Comparison of ENCODE assay signal across 8 cellular contexts in the genomic region with DNA sequence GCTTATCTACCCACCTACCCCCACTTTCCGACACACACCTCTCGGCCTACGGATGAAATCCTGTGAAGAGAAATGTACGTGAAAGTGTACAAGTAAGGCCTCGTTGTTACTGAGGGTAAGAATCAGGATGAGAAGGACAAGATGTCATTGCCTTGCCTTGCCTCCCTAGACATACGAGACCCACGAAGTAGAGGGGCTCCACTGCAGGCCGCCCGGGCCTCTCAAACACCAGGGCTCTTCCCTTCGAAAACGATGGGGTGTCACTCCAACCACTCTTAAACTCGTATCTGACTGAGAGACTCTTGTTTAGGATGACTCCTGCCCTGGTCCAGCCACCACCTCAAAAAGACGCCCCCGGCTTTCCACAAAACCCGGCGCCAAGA. TPM values are rescaled to one million over a fixed set of nuclear protein-coding genes. Genes with fewer than 3 reads are reported as not detected.
DNase-seq lines count a peak whose midpoint lies in the region; ATAC-seq, FAIRE-seq and TF ChIP-seq lines count a peak whose summit lies in the region.

No MANE protein-coding gene starts in this region.

- no peaks in the 10 kb centered on the region for H3K9me2 ChIP-seq in GM23338 (ENCODE audit: insufficient read depth)

- no peak overlapping the region for H4K5ac ChIP-seq in H1 (ENCODE audit: insufficient read length, low read depth, low read length)

- H3K79me2 ChIP-seq in GM23338 (replicated peaks; ENCODE audit: insufficient read depth): peaks cover 50% of the 10 kb centered on the region
- H3K79me2 ChIP-seq in H1 (ENCODE audit: control insufficient read depth in 1 of 2, insufficient read depth in 2 of 2, low read length in 2 of 2): peaks cover 0 to 48% of the 10 kb centered on the region in 2 experiments; a peak in 3 of 4 replicates

- TF ChIP-seq EP300 in H1 (IDR thresholded peaks at IDR 0.05; ENCODE audit: borderline replicate concordance in 1 of 2, low read depth in 2 of 2, low read length in 2 of 2): no peak

- peaks cover 2% of the 10 kb centered on the region; the same call in 1 of the 2 replicates for H3K79me1 ChIP-seq in H1 (ENCODE audit: low read depth, low read length)

- H4K20me1 ChIP-seq in GM23338 (replicated peaks; ENCODE audit: insufficient read depth): peaks cover 6% of the 10 kb centered on the region; the same call in 1 of the 2 replicates
- H4K20me1 ChIP-seq in H1 (replicated peaks in 1 of 2; ENCODE audit: control insufficient read depth in 1 of 2, insufficient read depth in 2 of 2, low read length in 2 of 2): peaks cover 0 to 1% of the 10 kb centered on the region in 2 experiments

- peak overlapping the region; percentile 92 for H3K4me2 ChIP-seq in GM23338
- peak overlapping the region; percentile 88 to 89 for H3K4me2 ChIP-seq in H1 (ENCODE audit: insufficient read depth in 1 of 2, low read depth in 2 of 2, low read length in 2 of 2)

- no peaks in the 10 kb centered on the region for H3K9me3 Mint-ChIP-seq in GM23338
- H3K9me3 Mint-ChIP-seq in neural crest cell: peaks cover 2% of the 10 kb centered on the region

- no peak overlapping the region for H3K56ac ChIP-seq in H1 (replicated peaks; ENCODE audit: insufficient read length, low read depth, low read length)

- H3K4me3 Mint-ChIP-seq in GM23338 (peak overlapping the region; percentile 97), neural crest cell (peak overlapping the region; percentile 97)

- H3K36me3 Mint-ChIP-seq in GM23338 (ENCODE audit: low read depth) (no peaks in the 10 kb centered on the region; the same call in 2 of the 3 replicates), neural crest cell (ENCODE audit: low read depth) (peaks cover 2% of the 10 kb centered on the region)

- POLR2A ChIA-PET in H1 (lab: Charles Lee; ENCODE audit: partially characterized antibody): interaction anchor here (0.7 to 1.4 kb wide), 5 partner anchors 25 to 283 kb away, joined by 3 to 4 read pairs (median 3); a partner anchor contains a TSS

- no peak overlapping the region for H2BK15ac ChIP-seq in H1 (ENCODE audit: low read length)

- H3K4me3 ChIP-seq in GM23338 (peak overlapping the region; percentile 88), NT2/D1 (ENCODE audit: insufficient read length, low read depth) (peak overlapping the region; percentile 92), H1 (ENCODE audit: extremely low read depth in 1 of 4, insufficient read depth in 2 of 4, low read depth in 3 of 4, low read length in 4 of 4) (peak overlapping the region; percentile 81 to 86 (median 82))

- no peaks in the 10 kb centered on the region for H3K27me3 ChIP-seq in GM23338 (ENCODE audit: insufficient read depth)
- no peaks in the 10 kb centered on the region for H3K27me3 ChIP-seq in NT2/D1 (ENCODE audit: insufficient read depth, insufficient read length)
- no peaks in the 10 kb centered on the region for H3K27me3 ChIP-seq in H1 (replicated peaks in 1 of 4; ENCODE audit: control insufficient read depth in 3 of 4, extremely low read depth in 1 of 4, insufficient read depth in 3 of 4, low read length in 3 of 4)

- TF ChIP-seq RAD21 in H1 (IDR thresholded peaks at IDR 0.05 in 1 of 2, conservative IDR thresholded peaks at IDR 0.05 in 1 of 2; ENCODE audit: low read depth in 2 of 2, low read length in 2 of 2): no peak

- DNase-seq in DMS79 treated with DMSO at 0.1 percent for 48 hours (lab: John Stamatoyannopoulos, UW) (peak; percentile 56), GM23338 (ENCODE audit: low spot score) (peak; percentile 35), NT2/D1 (ENCODE audit: low read depth, low spot score) (no peak), H1 (ENCODE audit: low read depth in 1 of 2, low spot score in 2 of 2) (no peak), neural crest cell (ENCODE audit: low read depth, low spot score) (no peak), mesenteric fat pad (ENCODE audit: low spot score) (no peak)

- H3K4me1 ChIP-seq in GM23338 (ENCODE audit: insufficient read depth) (no peaks in the 10 kb centered on the region), NT2/D1 (ENCODE audit: insufficient read depth, insufficient read length) (no peaks in the 10 kb centered on the region), H1 (replicated peaks in 1 of 4; ENCODE audit: control insufficient read depth in 3 of 4, insufficient read depth in 4 of 4, low read length in 3 of 4) (no peaks in the 10 kb centered on the region)

- H4K91ac ChIP-seq in H1 (replicated peaks; ENCODE audit: insufficient read length, low read length): no peak overlapping the region

- TF ChIP-seq POLR2A in H1 (IDR thresholded peaks at IDR 0.05; ENCODE audit: control extremely low read depth in 1 of 2, low read depth in 2 of 2, low read length in 2 of 2): no peak

- H3K4ac ChIP-seq in H1 (replicated peaks; ENCODE audit: insufficient read length, low read depth, low read length): no peak overlapping the region

- no peak overlapping the region for H4K8ac ChIP-seq in H1 (ENCODE audit: extremely low read depth, insufficient read depth, low read length)

- ATAC-seq in GM23338 (peak; percentile 42), GM19463 (IDR thresholded peaks at IDR 0.05; ENCODE audit: unreplicated experiment) (no peak), HG02981 (IDR thresholded peaks at IDR 0.05; ENCODE audit: unreplicated experiment) (no peak)

- no peak overlapping the region for H3K14ac ChIP-seq in H1 (ENCODE audit: insufficient read length)

- H3K23me2 ChIP-seq in H1 (ENCODE audit: low read depth, low read length): no peaks in the 10 kb centered on the region; the same call in none of the 2 replicates

- no peak overlapping the region for H2BK120ac ChIP-seq in H1 (replicated peaks; ENCODE audit: low read depth, low read length)

- H3K9me3 ChIP-seq in NT2/D1 (ENCODE audit: insufficient read depth, low read length) (no peaks in the 10 kb centered on the region), H1 (ENCODE audit: insufficient read depth in 2 of 2, low read depth in 1 of 2, low read length in 1 of 2) (no peaks in the 10 kb centered on the region)

- TF ChIP-seq CTCF in GM23338 (conservative IDR thresholded peaks at IDR 0.05; ENCODE audit: low read depth in 2 of 2) (no peak), H1 (IDR thresholded peaks at IDR 0.05; ENCODE audit: control extremely low read depth in 1 of 3, insufficient read depth in 1 of 3, low read depth in 1 of 3, low read length in 3 of 3) (no peak), neural crest cell (conservative IDR thresholded peaks at IDR 0.05) (no peak)

- H3K27me3 Mint-ChIP-seq in GM23338 (ENCODE audit: insufficient read depth, low read depth, poor library complexity) (peaks cover 9% of the 10 kb centered on the region), neural crest cell (ENCODE audit: low read depth) (no peaks in the 10 kb centered on the region)

- no peak overlapping the region for H2BK12ac ChIP-seq in H1 (ENCODE audit: low read depth, low read length)

- 0 out of 2 replicates have a peak overlapping the region, but pooled peaks have one; percentile 22 for H2BK5ac ChIP-seq in H1 (ENCODE audit: low read depth, low read length)

- no peak overlapping the region for H2BK20ac ChIP-seq in H1 (ENCODE audit: low read length)

- no peak overlapping the region for H3K23ac ChIP-seq in H1 (ENCODE audit: insufficient read length)

- no peaks in the 10 kb centered on the region for H3F3A ChIP-seq in GM23338 (replicated peaks; ENCODE audit: low read depth)

- WGBS in H1 (ENCODE audit: extremely low coverage in 1 of 2, insufficient coverage in 1 of 2, insufficient read length in 1 of 2, insufficient replicate concordance in 2 of 2, low coverage in 1 of 2, low lambda C conversion rate in 2 of 2, missing lambda C conversion rate in 1 of 2), 2 experiments: 9% methylated on average over 16 of the region's 16 CpGs; no CpG with 5 or more reads in 1 of the 2 experiments

- H2AFZ ChIP-seq in GM23338 (peak overlapping the region; percentile 43; the same call in 1 of the 2 replicates), H1 (ENCODE audit: low read length) (no peak overlapping the region)

- no peak overlapping the region for H3K27ac ChIP-seq in GM23338 (ENCODE audit: low read depth)
- no peak overlapping the region for H3K27ac ChIP-seq in H1 (ENCODE audit: low read depth, low read length)

- CTCF ChIA-PET in H1 (lab: Charles Lee; ENCODE audit: partially characterized antibody): interaction anchor here (0.7 to 3.7 kb wide), 8 partner anchors 9 to 645 kb away, joined by 3 to 18 read pairs (median 4); no protein-coding TSS in a partner anchor

- FAIRE-seq in H1 (lab: Jason Lieb, UNC): no peak

- H3K36me3 ChIP-seq in GM23338 (ENCODE audit: insufficient read depth): no peaks in the 10 kb centered on the region
- peaks cover 15% of the 10 kb centered on the region for H3K36me3 ChIP-seq in NT2/D1 (ENCODE audit: insufficient read depth, insufficient read length, low read length)
- H3K36me3 ChIP-seq in H1 (ENCODE audit: control insufficient read depth in 2 of 4, insufficient read depth in 4 of 4, low read length in 3 of 4): no peaks in the 10 kb centered on the region

- H3K18ac ChIP-seq in H1 (ENCODE audit: extremely low read depth, low read length): no peak overlapping the region; the same call in 1 of the 2 replicates

- H2AK5ac ChIP-seq in H1 (ENCODE audit: low read depth, low read length): no peak overlapping the region

- peak overlapping the region; percentile 96 for H3K27ac Mint-ChIP-seq in GM23338
- H3K27ac Mint-ChIP-seq in neural crest cell (ENCODE audit: unreplicated experiment): peak overlapping the region; percentile 99

- H3K9ac ChIP-seq in NT2/D1 (ENCODE audit: insufficient read length, low read depth): peak overlapping the region; percentile 92
- H3K9ac ChIP-seq in H1 (replicated peaks in 1 of 4; ENCODE audit: extremely low read depth in 1 of 4, low read depth in 3 of 4, low read length in 3 of 4): peak overlapping the region in 3 of 4 experiments; percentile 34 to 70 (median 65); a peak in 5 of 7 replicates

- H3K4me1 Mint-ChIP-seq in GM23338 (peaks cover 6% of the 10 kb centered on the region), neural crest cell (peaks cover 39% of the 10 kb centered on the region)

RNA-seq across cellular contexts. Expression of a gene that starts 0.5 kb away (rescaled TPM):
- 49.9 and 52.8 TPM in 2 replicates for total RNA-seq in GM23338 (2014; rRNA removed; shearing (Covaris generic))
- polyA plus RNA-seq in GM23338 (2016; fragmentation: Nextera tagmentation; extraction: Ambion mirVana) (18.0 and 19.0 TPM in 2 replicates), H1 (2011; rRNA removed) (17.4 and 18.0 TPM in 2 replicates)
- 63.5 and 66.3 TPM in 2 replicates for total RNA-seq in H1 (2021; fragmentation: NEBNext Ultra II Directional; extraction: Animal tissue kit (Norgen Biotek cat#: 25700))
- 32.0 TPM for polyA plus RNA-seq in H1 (2011; cell fraction: cytosol; rRNA removed)
- 19.7 TPM for polyA plus RNA-seq in H1 (2011; cell fraction: nucleus; rRNA removed)
- polyA plus RNA-seq in H1 (2012, experiment 1 of 2): 35.6 to 54.1 TPM (median 40.0 TPM) in 4 replicates
- 5.7 TPM for polyA plus RNA-seq in H1 (2012, experiment 2 of 2)
- 23.4 TPM for polyA plus RNA-seq in H1 (2013, experiment 1 of 2)
- 24.2 TPM for polyA plus RNA-seq in H1 (2013, experiment 2 of 2)
- 55.5 and 61.2 TPM in 2 replicates for polyA minus RNA-seq in H1 (2011; rRNA and poly(A)+ RNA removed)
- 37.5 TPM for polyA minus RNA-seq in H1 (2011; cell fraction: cytosol; rRNA and poly(A)+ RNA removed)
- 26.3 TPM for polyA minus RNA-seq in H1 (2011; cell fraction: nucleus; rRNA and poly(A)+ RNA removed)
- total RNA-seq in neural crest cell (91.7 and 104 TPM in 2 replicates), mesenteric fat pad (9.4 TPM)

RNA-seq across cellular contexts. Expression of a gene that starts 32.6 kb away (rescaled TPM):
- 1.5 and 1.6 TPM in 2 replicates for total RNA-seq in GM23338 (2014; rRNA removed; shearing (Covaris generic))
- polyA plus RNA-seq in GM23338 (2016; fragmentation: Nextera tagmentation; extraction: Ambion mirVana) (0.47 and 0.76 TPM in 2 replicates), H1 (2011; rRNA removed) (3.3 and 4.4 TPM in 2 replicates)
- 1.9 and 2.4 TPM in 2 replicates for total RNA-seq in H1 (2021; fragmentation: NEBNext Ultra II Directional; extraction: Animal tissue kit (Norgen Biotek cat#: 25700))
- 3.1 TPM for polyA plus RNA-seq in H1 (2011; cell fraction: cytosol; rRNA removed)
- 7.1 TPM for polyA plus RNA-seq in H1 (2011; cell fraction: nucleus; rRNA removed)
- 3.3 to 4.8 TPM (median 4.1 TPM) in 4 replicates for polyA plus RNA-seq in H1 (2012, experiment 1 of 2)
- 2.2 TPM for polyA plus RNA-seq in H1 (2012, experiment 2 of 2)
- polyA plus RNA-seq in H1 (2013, experiment 1 of 2): 2.1 TPM
- polyA plus RNA-seq in H1 (2013, experiment 2 of 2): 2.3 TPM
- polyA minus RNA-seq in H1 (2011; rRNA and poly(A)+ RNA removed): 2.6 and 2.9 TPM in 2 replicates
- polyA minus RNA-seq in H1 (2011; cell fraction: cytosol; rRNA and poly(A)+ RNA removed): 1.0 TPM
- polyA minus RNA-seq in H1 (2011; cell fraction: nucleus; rRNA and poly(A)+ RNA removed): 4.3 TPM
- total RNA-seq in neural crest cell (22.7 and 25.0 TPM in 2 replicates), mesenteric fat pad (0.71 TPM)

RNA-seq across cellular contexts. Expression of a gene that starts 52.0 kb away (rescaled TPM):
- not detected in 2 replicates for total RNA-seq in GM23338 (2014; rRNA removed; shearing (Covaris generic))
- polyA plus RNA-seq in GM23338 (2016; fragmentation: Nextera tagmentation; extraction: Ambion mirVana) (0.08 TPM in 1 of 2 replicates, not detected in the other), H1 (2011; rRNA removed) (0.03 and 0.06 TPM in 2 replicates)
- total RNA-seq in H1 (2021; fragmentation: NEBNext Ultra II Directional; extraction: Animal tissue kit (Norgen Biotek cat#: 25700)): 0.17 TPM in 1 of 2 replicates, not detected in the other
- polyA plus RNA-seq in H1 (2011; cell fraction: cytosol; rRNA removed): 0.08 TPM
- polyA plus RNA-seq in H1 (2011; cell fraction: nucleus; rRNA removed): 0.24 TPM
- polyA plus RNA-seq in H1 (2012, experiment 1 of 2): 0.07 to 0.10 TPM (median 0.07 TPM) in 3 of 4 replicates, not detected in the other
- polyA plus RNA-seq in H1 (2012, experiment 2 of 2): not detected
- 0.02 TPM for polyA plus RNA-seq in H1 (2013, experiment 1 of 2)
- polyA plus RNA-seq in H1 (2013, experiment 2 of 2): 0.04 TPM
- 0.05 and 0.16 TPM in 2 replicates for polyA minus RNA-seq in H1 (2011; rRNA and poly(A)+ RNA removed)
- polyA minus RNA-seq in H1 (2011; cell fraction: cytosol; rRNA and poly(A)+ RNA removed): not detected
- polyA minus RNA-seq in H1 (2011; cell fraction: nucleus; rRNA and poly(A)+ RNA removed): not detected
- total RNA-seq in neural crest cell (0.21 TPM in 1 of 2 replicates, not detected in the other), mesenteric fat pad (not detected)

Comparison
In these comparisons a context has a peak if more than half of its experiments do, and no peak if none do; other contexts are left out.
1. DNase-seq: peak in DMS79 treated with DMSO at 0.1 percent for 48 hours (single experiment) and GM23338 (single experiment); none in NT2/D1 (single experiment), H1 (0 of 2), neural crest cell (single experiment) and mesenteric fat pad (single experiment).
2. Peak in every context shown above with its lines, with median percentiles within 50 percentile points of each other: H3K4me3 ChIP-seq.